ENCODE assay signal across 21 cellular contexts in the genomic region with DNA sequence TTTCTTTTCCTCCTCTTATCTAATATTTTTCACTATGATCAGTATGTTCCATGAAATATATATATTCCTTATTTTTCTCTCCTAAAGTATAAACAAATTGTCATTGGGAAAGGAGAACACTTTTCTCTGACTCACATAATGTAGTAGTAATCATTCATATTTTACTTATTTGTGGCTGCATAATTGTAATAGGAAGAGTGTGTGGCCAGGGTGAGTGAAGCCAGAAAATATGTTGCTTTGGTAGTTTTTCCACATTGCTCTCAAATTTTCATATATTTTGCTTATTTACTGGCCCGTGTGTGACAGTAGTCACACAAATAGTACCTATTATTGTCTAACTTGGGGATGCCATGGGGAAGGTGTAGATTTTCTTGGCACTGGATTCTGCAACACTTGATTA.
"Had no signal": no experiment of that assay in that cellular context is flagged by ENCODE, and none has a peak within 500 bp of the region (broad histone marks: within the 10 kb centered on the region; RNA-seq: fewer than 3 reads in every experiment).

No MANE protein-coding gene starts in this region.

- ATAC-seq: activated CD8-positive, alpha-beta T cell treated with anti-CD3 and anti-CD28 coated beads for 36 hours; body of pancreas; left ventricle myocardium superior; natural killer cell treated with Interleukin-12 subunit alpha and Interleukin-12 subunit beta and Interleukin-15 and Interleukin-18, amount 100 ng/mL, for 72 hours; stimulated activated naive B cell treated with anti-CD40 and anti-IgM and Interleukin-4, amounts not matched to agents 10 μg/mL and 1 μg/mL and 100 μg/mL, for 72 hours had no signal

- H3K4me2 ChIP-seq: hepatocyte had no signal

- H3K27ac ChIP-seq: body of pancreas, hepatocyte, tibial artery, vagina had no signal

- DNase-seq: activated B cell treated with CpG ODN at 0.5 μM for 24 hours; activated CD4-positive, alpha-beta T cell treated with anti-CD3 and anti-CD28 coated beads for 48 hours; activated CD8-positive, alpha-beta T cell treated with anti-CD3 and anti-CD28 coated beads for 36 hours; activated effector memory CD4-positive, alpha-beta T cell treated with anti-CD3 and anti-CD28 coated beads, Interleukin-2, amount 50 U/mL, for 16 hours; activated T-cell treated with anti-CD3 and anti-CD28 coated beads, Interleukin-2, amount 50 U/mL, for 48 hours; amygdala; body of pancreas; cortex of kidney; effector memory CD4-positive, alpha-beta T cell; left ventricle myocardium superior; mesendoderm; nucleus accumbens; posterior cingulate gyrus; retina; stimulated activated CD4-positive, alpha-beta T cell treated with anti-CD3 and anti-CD28 coated beads, Interleukin-15, amount 100 ng/mL, for 24 hours; stimulated activated CD4-positive, alpha-beta T cell treated with anti-CD3 and anti-CD28 coated beads, Interleukin-4, amount 100 ng/mL, for 1 hour; stimulated activated naive B cell treated with anti-CD40 and anti-IgM and Interleukin-4, amounts not matched to agents 10 μg/mL and 1 μg/mL and 100 μg/mL, for 72 hours; tibial artery had no signal

- H3K9me3 ChIP-seq: body of pancreas, tibial artery, vagina had no signal

- H3K27me3 ChIP-seq: body of pancreas, hepatocyte, tibial artery, vagina had no signal

- H3K4me3 ChIP-seq: body of pancreas, hepatocyte, tibial artery, vagina had no signal

- H3K4me1 ChIP-seq: body of pancreas, tibial artery, vagina had no signal

- H2AFZ ChIP-seq: hepatocyte had no signal

- H3K79me2 ChIP-seq: hepatocyte had no signal
